Comparison of ENCODE assay signal across 14 cellular contexts in the genomic region with DNA sequence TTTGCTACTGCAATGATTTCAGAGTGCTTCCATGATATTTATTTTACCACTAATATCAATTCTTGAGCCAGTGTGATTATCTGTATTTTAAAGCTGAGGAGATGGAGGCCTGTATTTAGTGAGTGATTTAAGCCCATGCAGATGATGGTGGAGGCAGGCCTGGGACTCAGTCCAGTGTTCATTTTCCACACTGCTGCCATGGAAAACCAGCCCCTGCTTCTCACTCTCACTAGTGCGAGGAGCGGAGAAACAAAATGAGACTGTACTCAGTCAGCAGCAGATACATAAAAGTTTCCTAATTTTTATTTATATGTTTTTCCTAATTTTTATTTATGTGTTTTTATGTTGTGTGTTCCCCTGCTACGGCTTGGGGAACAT.
"Had no signal": no experiment of that assay in that cellular context is flagged by ENCODE, and none has a peak within 500 bp of the region (broad histone marks: within the 10 kb centered on the region; RNA-seq: fewer than 3 reads in every experiment).

No MANE protein-coding gene starts in this region.

- H3K36me3 ChIP-seq: thoracic aorta had no signal

- H3K4me3 Mint-ChIP-seq: activated B cell treated with CpG ODN at 0.5 μM for 24 hours; activated CD4-positive, alpha-beta T cell treated with anti-CD3 and anti-CD28 coated beads, Interleukin-2, amount 10 ng/mL, durations not matched to agents 7 days and 5 days; activated naive CD8-positive, alpha-beta T cell treated with anti-CD3 and anti-CD28 coated beads, Interleukin-2, amount 10 ng/mL, durations not matched to agents 7 days and 5 days; nephron progenitor cell; stimulated activated naive CD8-positive, alpha-beta T cell treated with anti-CD3 and anti-CD28 coated beads, Interleukin-15, amount 100 ng/mL, for 72 hours; T-helper 17 cell had no signal

- H3K9me3 Mint-ChIP-seq: activated B cell treated with CpG ODN at 0.5 μM for 24 hours had no signal

- H3K9me3 ChIP-seq: thoracic aorta had no signal

- DNase-seq: activated B cell treated with CpG ODN at 0.5 μM for 24 hours; activated CD4-positive, alpha-beta T cell treated with anti-CD3 and anti-CD28 coated beads, Interleukin-2, amount 10 ng/mL, durations not matched to agents 7 days and 5 days; activated gamma-delta T cell; activated naive CD8-positive, alpha-beta T cell treated with anti-CD3 and anti-CD28 coated beads, Interleukin-2, amount 10 ng/mL, durations not matched to agents 7 days and 5 days; activated T-cell treated with anti-CD3 and anti-CD28 coated beads, Interleukin-2, amount 50 U/mL, for 1 hour; aorta; dermis blood vessel endothelial cell; foreskin melanocyte; left ventricle myocardium superior; nephron progenitor cell; stimulated activated naive CD8-positive, alpha-beta T cell treated with anti-CD3 and anti-CD28 coated beads, Interleukin-15, amount 100 ng/mL, for 72 hours; T-helper 17 cell had no signal

- H3K4me3 ChIP-seq: thoracic aorta had no signal

- H3K27ac Mint-ChIP-seq: activated B cell treated with CpG ODN at 0.5 μM for 24 hours; activated CD4-positive, alpha-beta T cell treated with anti-CD3 and anti-CD28 coated beads, Interleukin-2, amount 10 ng/mL, durations not matched to agents 7 days and 5 days; activated naive CD8-positive, alpha-beta T cell treated with anti-CD3 and anti-CD28 coated beads, Interleukin-2, amount 10 ng/mL, durations not matched to agents 7 days and 5 days; nephron progenitor cell; T-helper 17 cell had no signal

- H3K27ac ChIP-seq: epithelial cell of prostate, thoracic aorta had no signal

- ATAC-seq: stimulated activated naive CD8-positive, alpha-beta T cell treated with anti-CD3 and anti-CD28 coated beads, Interleukin-15, amount 100 ng/mL, for 72 hours; T-helper 17 cell had no signal

- H3K27me3 Mint-ChIP-seq: activated B cell treated with CpG ODN at 0.5 μM for 24 hours; activated CD4-positive, alpha-beta T cell treated with anti-CD3 and anti-CD28 coated beads, Interleukin-2, amount 10 ng/mL, durations not matched to agents 7 days and 5 days; activated naive CD8-positive, alpha-beta T cell treated with anti-CD3 and anti-CD28 coated beads, Interleukin-2, amount 10 ng/mL, durations not matched to agents 7 days and 5 days; stimulated activated naive CD8-positive, alpha-beta T cell treated with anti-CD3 and anti-CD28 coated beads, Interleukin-15, amount 100 ng/mL, for 72 hours; T-helper 17 cell had no signal
